37 cellular contexts compared by ENCODE assay signal in genomic region chr7:82592416-82592815, GRCh38.
DNase-seq lines count a peak whose midpoint lies in the region; ATAC-seq, FAIRE-seq and TF ChIP-seq lines count a peak whose summit lies in the region.
"Had no signal": no experiment of that assay in that cellular context is flagged by ENCODE, and none has a peak within 500 bp of the region (broad histone marks: within the 10 kb centered on the region; RNA-seq: fewer than 3 reads in every experiment).

No MANE protein-coding gene starts in this region.

- dilution Hi-C loops in IMR-90 (cut with HindIII; ENCODE audit: low sequenced_read_pairs, unreplicated experiment), result no loop called here

- H3K9me3 Mint-ChIP-seq in astrocyte (ENCODE audit: unreplicated experiment), result no peaks in the 10 kb centered on the region
- H3K9me3 Mint-ChIP-seq: CD4-positive, alpha-beta T cell; CD8-positive, alpha-beta T cell had no signal

- ATAC-seq in IMR-90 (ENCODE audit: low read depth) (no peak), gastroesophageal sphincter (no peak), GM18870 (IDR thresholded peaks at IDR 0.05; ENCODE audit: unreplicated experiment) (no peak), GM18505 (IDR thresholded peaks at IDR 0.05; ENCODE audit: unreplicated experiment) (no peak)
- ATAC-seq: A549; CD8-positive, alpha-beta T cell had no signal

- H2AFZ ChIP-seq in IMR-90 (replicated peaks; ENCODE audit: low read length, poor library complexity), result no peak overlapping the region
- H2AFZ ChIP-seq in astrocyte (ENCODE audit: low read depth, low read length), result no peak overlapping the region

- BruUV-seq in IMR-90 (replicated peaks; lab: Mats Ljungman, UMichigan), result no TSS peak

- peaks cover 6% of the 10 kb centered on the region for H3K4me1 Mint-ChIP-seq in astrocyte (ENCODE audit: low read depth, unreplicated experiment)
- H3K4me1 Mint-ChIP-seq: B cell; CD4-positive, alpha-beta memory T cell; CD4-positive, CD25-positive, alpha-beta regulatory T cell; CD8-positive, alpha-beta memory T cell had no signal

- TF ChIP-seq POLR2A in IMR-90 (IDR thresholded peaks at IDR 0.05; ENCODE audit: low read depth, low read length) (no peak), gastroesophageal sphincter (IDR thresholded peaks at IDR 0.05) (no peak), GM18505 (IDR thresholded peaks at IDR 0.05; ENCODE audit: borderline replicate concordance, extremely low read depth, insufficient read depth, insufficient read length) (no peak)

- no peak overlapping the region for H2BK15ac ChIP-seq in IMR-90 (ENCODE audit: low read depth, low read length)
- no peak overlapping the region for H2BK15ac ChIP-seq in mesendoderm (replicated peaks; ENCODE audit: low read depth)

- no peak overlapping the region for H3K9ac ChIP-seq in IMR-90 (ENCODE audit: low read depth, low read length)
- H3K9ac ChIP-seq in astrocyte (ENCODE audit: low read length), result no peak overlapping the region
- no peak overlapping the region for H3K9ac ChIP-seq in mesendoderm (ENCODE audit: low read length)
- H3K9ac ChIP-seq: BLaER1; BLaER1 treated with 17β-estradiol and CSF1 and Interleukin-3, amounts not matched to agents 10 nM and 100 nM had no signal

- CTCF ChIA-PET in IMR-90 (lab: Yijun Ruan, JAX), result no interaction called here

- H3K18ac ChIP-seq in IMR-90 (ENCODE audit: low read depth, low read length) (no peak overlapping the region), mesendoderm (ENCODE audit: low read length) (no peak overlapping the region)

- no peak overlapping the region for H4K8ac ChIP-seq in IMR-90 (ENCODE audit: low read depth in 2 of 2, low read length in 2 of 2)
- no peak overlapping the region for H4K8ac ChIP-seq in mesendoderm (ENCODE audit: low read depth, low read length)

- intact Hi-C loops in IMR-90 (cut with micrococcal nuclease), result no loop called here

- H3K4me2 ChIP-seq in IMR-90 (ENCODE audit: low read depth, low read length) (no peak overlapping the region), astrocyte (ENCODE audit: low read length) (no peak overlapping the region), mesendoderm (ENCODE audit: low read length) (no peak overlapping the region)
- H3K4me2 ChIP-seq: A549; BLaER1; BLaER1 treated with 17β-estradiol and CSF1 and Interleukin-3, amounts not matched to agents 10 nM and 100 nM had no signal

- H3K27me3 ChIP-seq in IMR-90 (ENCODE audit: control insufficient read depth, insufficient read depth, low read length) (no peaks in the 10 kb centered on the region; the same call in 1 of the 2 replicates), astrocyte (ENCODE audit: insufficient read depth, low read length) (no peaks in the 10 kb centered on the region), mesendoderm (ENCODE audit: insufficient read depth, low read length, poor library complexity) (no peaks in the 10 kb centered on the region), gastroesophageal sphincter (no peaks in the 10 kb centered on the region)
- H3K27me3 ChIP-seq: BE2C; BLaER1; BLaER1 treated with 17β-estradiol and CSF1 and Interleukin-3, amounts not matched to agents 10 nM and 100 nM had no signal

- H3K27ac ChIP-seq in IMR-90 (ENCODE audit: insufficient read depth, low read length) (no peak overlapping the region), astrocyte (ENCODE audit: low read depth, low read length) (no peak overlapping the region), mesendoderm (ENCODE audit: low read depth, low read length) (no peak overlapping the region), gastroesophageal sphincter (no peak overlapping the region)
- H3K27ac ChIP-seq: 22Rv1; A549; BLaER1; BLaER1 treated with 17β-estradiol and CSF1 and Interleukin-3, amounts not matched to agents 10 nM and 100 nM; C4-2B had no signal

- no peak overlapping the region for H3K4me3 Mint-ChIP-seq in astrocyte (ENCODE audit: unreplicated experiment)
- H3K4me3 Mint-ChIP-seq: B cell; CD14-positive monocyte; CD4-positive, alpha-beta memory T cell; CD4-positive, alpha-beta T cell; CD4-positive, CD25-positive, alpha-beta regulatory T cell; CD8-positive, alpha-beta memory T cell; CD8-positive, alpha-beta T cell had no signal

- H3K9me1 ChIP-seq in IMR-90 (ENCODE audit: insufficient read depth, low read length), result no peaks in the 10 kb centered on the region

- H3K4me3 ChIP-seq in IMR-90 (ENCODE audit: insufficient read depth, low read depth, low read length), result no peak overlapping the region
- H3K4me3 ChIP-seq in astrocyte (ENCODE audit: insufficient read depth, low read depth, low read length), result no peak overlapping the region
- no peak overlapping the region for H3K4me3 ChIP-seq in mesendoderm (ENCODE audit: low read length)
- no peak overlapping the region for H3K4me3 ChIP-seq in gastroesophageal sphincter
- H3K4me3 ChIP-seq: A549; BLaER1; BLaER1 treated with 17β-estradiol and CSF1 and Interleukin-3, amounts not matched to agents 10 nM and 100 nM had no signal

- H3K36me3 ChIP-seq in IMR-90 (ENCODE audit: control insufficient read depth, insufficient read depth, low read length) (no peaks in the 10 kb centered on the region), astrocyte (ENCODE audit: insufficient read depth, low read length) (no peaks in the 10 kb centered on the region), mesendoderm (ENCODE audit: control insufficient read depth, insufficient read depth, low read length) (no peaks in the 10 kb centered on the region), gastroesophageal sphincter (no peaks in the 10 kb centered on the region)
- H3K36me3 ChIP-seq: BE2C; BLaER1; BLaER1 treated with 17β-estradiol and CSF1 and Interleukin-3, amounts not matched to agents 10 nM and 100 nM had no signal

- FAIRE-seq in astrocyte (lab: Jason Lieb, UNC) (no peak), urothelium cell line (lab: Jason Lieb, UNC) (peak; percentile 83)
- FAIRE-seq: A204.1, A549, D721Med had no signal

- POLR2A ChIA-PET in IMR-90 (lab: Charles Lee; ENCODE audit: unreplicated experiment), result no interaction called here

- DNase-seq in IMR-90, result peak; percentile 30
- peak; percentile 61 for DNase-seq in astrocyte (ENCODE audit: low read depth)
- peak; percentile 34 for DNase-seq in mesendoderm
- no peak for DNase-seq in urothelium cell line (ENCODE audit: low spot score)
- no peak for DNase-seq in kidney tubule cell (ENCODE audit: low spot score)
- DNase-seq: 8988T; ACHN; AML-193; BE2C; C1 segment of cervical spinal cord; Caco-2; Calu3; CD4-positive, alpha-beta memory T cell; CD4-positive, alpha-beta T cell; CD4-positive, CD25-positive, alpha-beta regulatory T cell; CD8-positive, alpha-beta memory T cell; CD8-positive, alpha-beta T cell; COR-L47; DMS 273 treated with DMSO at 0.1 percent for 48 hours; DMS153; DMS53; DMS79; DMS79 treated with DMSO at 0.1 percent for 48 hours; DND-41; EL had no signal

- TF ChIP-seq CTCF in IMR-90 (conservative IDR thresholded peaks at IDR 0.05; ENCODE audit: low read depth, low read length) (no peak), astrocyte (IDR thresholded peaks at IDR 0.05; ENCODE audit: insufficient read depth, low read depth, low read length) (no peak), gastroesophageal sphincter (IDR thresholded peaks at IDR 0.05) (no peak)

- no peak overlapping the region for H2BK20ac ChIP-seq in IMR-90 (ENCODE audit: low read depth, low read length)

- no peaks in the 10 kb centered on the region for H4K20me1 ChIP-seq in IMR-90 (ENCODE audit: insufficient read depth, low read length)
- no peaks in the 10 kb centered on the region for H4K20me1 ChIP-seq in astrocyte (ENCODE audit: insufficient read depth, low read length)
- H4K20me1 ChIP-seq: BLaER1; BLaER1 treated with 17β-estradiol and CSF1 and Interleukin-3, amounts not matched to agents 10 nM and 100 nM had no signal

- no peaks in the 10 kb centered on the region for H3K27me3 Mint-ChIP-seq in astrocyte (ENCODE audit: low read depth, unreplicated experiment)
- H3K27me3 Mint-ChIP-seq: B cell; CD4-positive, alpha-beta memory T cell; CD4-positive, alpha-beta T cell; CD4-positive, CD25-positive, alpha-beta regulatory T cell had no signal

- in situ Hi-C loops in IMR-90 (cut with MboI; ENCODE audit: low sequenced_read_pairs), result loop anchor here (25.0 kb wide), 1 partner anchor 555 kb away; no protein-coding TSS in a partner anchor

- H4K5ac ChIP-seq in IMR-90 (ENCODE audit: low read depth, low read length), result no peak overlapping the region
- H4K5ac ChIP-seq in mesendoderm (ENCODE audit: low read length), result no peak overlapping the region

- TF ChIP-seq EP300 in gastroesophageal sphincter (IDR thresholded peaks at IDR 0.05), result no peak

- H3K36me3 Mint-ChIP-seq in astrocyte (ENCODE audit: low read depth, unreplicated experiment), result no peaks in the 10 kb centered on the region
- H3K36me3 Mint-ChIP-seq: CD14-positive monocyte; CD4-positive, alpha-beta memory T cell; CD4-positive, CD25-positive, alpha-beta regulatory T cell; CD8-positive, alpha-beta memory T cell; CD8-positive, alpha-beta T cell had no signal

- H3K4ac ChIP-seq in IMR-90 (ENCODE audit: low read depth, low read length), result no peak overlapping the region
- H3K4ac ChIP-seq in mesendoderm (ENCODE audit: low read depth, low read length), result no peak overlapping the region

- no peaks in the 10 kb centered on the region for H3K79me2 ChIP-seq in astrocyte (ENCODE audit: insufficient read depth, low read length)
- no peaks in the 10 kb centered on the region for H3K79me2 ChIP-seq in mesendoderm (ENCODE audit: control insufficient read depth, insufficient read depth, low read length)

- no peak overlapping the region for H2AK9ac ChIP-seq in IMR-90 (replicated peaks; ENCODE audit: low read depth, low read length, poor library complexity)

- H4K91ac ChIP-seq in IMR-90 (ENCODE audit: insufficient read depth, low read depth, low read length), result no peak overlapping the region

- TF ChIP-seq RAD21 in IMR-90 (IDR thresholded peaks at IDR 0.05; ENCODE audit: low read length), result no peak

- H3K27ac Mint-ChIP-seq in astrocyte (ENCODE audit: unreplicated experiment), result no peak overlapping the region
- H3K27ac Mint-ChIP-seq: B cell; CD14-positive monocyte; CD4-positive, alpha-beta memory T cell; CD4-positive, alpha-beta T cell; CD4-positive, CD25-positive, alpha-beta regulatory T cell; CD8-positive, alpha-beta memory T cell; CD8-positive, alpha-beta T cell had no signal

- H3K23ac ChIP-seq in IMR-90 (ENCODE audit: low read depth, low read length) (no peak overlapping the region), mesendoderm (ENCODE audit: low read length) (no peak overlapping the region)

- H2AK5ac ChIP-seq in IMR-90 (ENCODE audit: low read depth, low read length) (no peak overlapping the region), mesendoderm (ENCODE audit: low read length) (peak overlapping the region; percentile 34)

- no peak overlapping the region for H2BK120ac ChIP-seq in IMR-90 (ENCODE audit: low read depth, low read length)
- no peak overlapping the region for H2BK120ac ChIP-seq in mesendoderm (ENCODE audit: low read depth, low read length)

- H3K4me1 ChIP-seq in IMR-90 (ENCODE audit: control insufficient read depth, insufficient read depth, low read length) (no peaks in the 10 kb centered on the region), astrocyte (ENCODE audit: insufficient read depth, low read length) (peaks cover 11% of the 10 kb centered on the region), mesendoderm (ENCODE audit: control insufficient read depth, low read depth, low read length) (peaks cover 6% of the 10 kb centered on the region), gastroesophageal sphincter (no peaks in the 10 kb centered on the region)
- H3K4me1 ChIP-seq: Caco-2 had no signal

- no peak overlapping the region for H2BK5ac ChIP-seq in IMR-90 (ENCODE audit: low read depth, low read length, poor library complexity, severe bottlenecking)
- no peak overlapping the region for H2BK5ac ChIP-seq in mesendoderm (ENCODE audit: low read length)

- H3K14ac ChIP-seq in IMR-90 (replicated peaks; ENCODE audit: low read depth, low read length), result no peak overlapping the region

- H3K9me3 ChIP-seq in IMR-90 (ENCODE audit: control insufficient read depth, insufficient read depth, low read length), result no peaks in the 10 kb centered on the region
- H3K9me3 ChIP-seq in astrocyte (ENCODE audit: insufficient read depth, low read depth, low read length), result no peaks in the 10 kb centered on the region
- H3K9me3 ChIP-seq in gastroesophageal sphincter, result no peaks in the 10 kb centered on the region
- H3K9me3 ChIP-seq: A549; BE2C; BLaER1; BLaER1 treated with 17β-estradiol and CSF1 and Interleukin-3, amounts not matched to agents 10 nM and 100 nM; Caco-2 had no signal

- H3K56ac ChIP-seq in IMR-90 (ENCODE audit: extremely low read depth, insufficient read depth, low read length) (no peak overlapping the region), mesendoderm (ENCODE audit: low read length) (no peak overlapping the region)

- H3K79me1 ChIP-seq in IMR-90 (ENCODE audit: low read depth in 1 of 2, low read length in 2 of 2), result no peaks in the 10 kb centered on the region
- no peaks in the 10 kb centered on the region for H3K79me1 ChIP-seq in mesendoderm (ENCODE audit: low read length)

- no CpG with 5 or more reads among the region's 1 CpG for WGBS in IMR-90 (ENCODE audit: extremely low coverage in 2 of 2, insufficient read length in 1 of 2), 2 experiments
- no CpG with 5 or more reads among the region's 1 CpG for WGBS in mesendoderm (ENCODE audit: extremely low coverage, insufficient coverage, low lambda C conversion rate)
- WGBS in gastroesophageal sphincter (ENCODE audit: low coverage in 1 of 2), 2 donors, result 90 to 100% methylated on average over 1 of the region's 1 CpG

Comparison
In these comparisons a context has a peak if more than half of its experiments do, and no peak if none do; other contexts are left out.
1. DNase-seq: peak in IMR-90 (single experiment), astrocyte (single experiment) and mesendoderm (single experiment); none in urothelium cell line (single experiment) and kidney tubule cell (single experiment).